ENCODE assay signal across 8 cellular contexts in genomic region chr5:94969174-94969573, GRCh38.
A peak's percentile ranks its signal among the peaks of the same experiment; 100 is the strongest.
DNase-seq lines count a peak whose midpoint lies in the region; ATAC-seq and TF ChIP-seq lines count a peak whose summit lies in the region.

No MANE protein-coding gene starts in this region.

- TF ChIP-seq CTCF in osteoblast (IDR thresholded peaks at IDR 0.05; ENCODE audit: extremely low read depth, low read depth, low read length), result peak; percentile 49

- no peaks in the 10 kb centered on the region for H4K20me1 ChIP-seq in osteoblast (ENCODE audit: insufficient read depth, low read length)

- no peak overlapping the region for H3K4me3 ChIP-seq in Jurkat, Clone E6-1 (ENCODE audit: low read length)
- no peak overlapping the region for H3K4me3 ChIP-seq in adipocyte (ENCODE audit: low read length)
- no peak overlapping the region for H3K4me3 ChIP-seq in osteoblast (ENCODE audit: insufficient read depth, low read length)

- H2AFZ ChIP-seq in osteoblast (ENCODE audit: low read length), result no peak overlapping the region

- ATAC-seq in HG02588 (IDR thresholded peaks at IDR 0.05; ENCODE audit: unreplicated experiment), result no peak

- H3K27ac ChIP-seq in osteoblast (ENCODE audit: low read depth, low read length), result no peak overlapping the region

- peaks cover 14% of the 10 kb centered on the region for H3K4me1 ChIP-seq in adipocyte (ENCODE audit: control insufficient read depth, insufficient read depth, low read length)
- H3K4me1 ChIP-seq in osteoblast (ENCODE audit: insufficient read depth, low read length), result no peaks in the 10 kb centered on the region

- H3K9me3 ChIP-seq in adipocyte (ENCODE audit: control insufficient read depth, low read length), result peaks cover 6% of the 10 kb centered on the region
- H3K9me3 ChIP-seq in osteoblast (ENCODE audit: low read depth, low read length), result no peaks in the 10 kb centered on the region

- H3K4me2 ChIP-seq in osteoblast (ENCODE audit: insufficient read depth, low read length), result no peak overlapping the region

- H3K79me2 ChIP-seq in osteoblast (ENCODE audit: insufficient read depth, low read length), result no peaks in the 10 kb centered on the region

- H3K36me3 ChIP-seq in adipocyte (ENCODE audit: control insufficient read depth, insufficient read depth, low read length, severe bottlenecking), result no peaks in the 10 kb centered on the region
- no peaks in the 10 kb centered on the region for H3K36me3 ChIP-seq in osteoblast (ENCODE audit: insufficient read depth, low read length)

- H3K27me3 ChIP-seq in adipocyte (replicated peaks; ENCODE audit: control insufficient read depth, insufficient read depth, low read length) (no peaks in the 10 kb centered on the region), osteoblast (ENCODE audit: insufficient read depth, low read length) (no peaks in the 10 kb centered on the region)

- DNase-seq in NCI-H1417 (lab: John Stamatoyannopoulos, UW), result peak in 2 of 3 experiments; percentile 1 to 42
- no peak for DNase-seq in NCI-H1417 treated with DMSO at 0.1 percent for 48 hours (lab: John Stamatoyannopoulos, UW)
- peak; percentile 8 for DNase-seq in Jurkat, Clone E6-1 (ENCODE audit: low read depth, low spot score)
- DNase-seq in adipocyte (ENCODE audit: low read depth), result peak; percentile 27
- DNase-seq in osteoblast (ENCODE audit: insufficient read length, low spot score, missing footprints), result no peak
- DNase-seq in NCI-H128 (lab: John Stamatoyannopoulos, UW; ENCODE audit: unreplicated experiment), result no peak
- DNase-seq in activated CD8-positive, alpha-beta memory T cell treated with anti-CD3 and anti-CD28 coated beads, Interleukin-2, amount 50 U/mL, for 4 hours, result no peak

- peak overlapping the region; percentile 16 for H3K9ac ChIP-seq in adipocyte (ENCODE audit: low read length)

Comparison
In these comparisons a context has a peak if more than half of its experiments do, and no peak if none do; other contexts are left out.
1. DNase-seq: peak in NCI-H1417 (2 of 3), Jurkat, Clone E6-1 (single experiment) and adipocyte (single experiment); none in NCI-H1417 treated with DMSO at 0.1 percent for 48 hours (single experiment), osteoblast (single experiment), NCI-H128 (single experiment) and activated CD8-positive, alpha-beta memory T cell treated with anti-CD3 and anti-CD28 coated beads, Interleukin-2, amount 50 U/mL, for 4 hours (single experiment).